ENCODE assay signal across 17 cellular contexts in genomic region chr1:168726719-168727118, GRCh38. TPM values are rescaled to one million over a fixed set of nuclear protein-coding genes. Genes with fewer than 3 reads are reported as not detected.
A peak's percentile ranks its signal among the peaks of the same experiment; 100 is the strongest.
DNase-seq lines count a peak whose midpoint lies in the region; TF ChIP-seq lines count a peak whose summit lies in the region.
"Had no signal": no experiment of that assay in that cellular context is flagged by ENCODE, and none has a peak within 500 bp of the region (broad histone marks: within the 10 kb centered on the region; RNA-seq: fewer than 3 reads in every experiment).

No MANE protein-coding gene starts in this region.

- H3K27me3 ChIP-seq in breast epithelium, result no peaks in the 10 kb centered on the region
- H3K27me3 ChIP-seq in esophagus squamous epithelium, result no peaks in the 10 kb centered on the region
- H3K27me3 ChIP-seq in tibial artery, result no peaks in the 10 kb centered on the region
- no peaks in the 10 kb centered on the region for H3K27me3 ChIP-seq in CD4-positive, alpha-beta memory T cell (ENCODE audit: insufficient read depth, low read length)
- H3K27me3 ChIP-seq in MM.1S (replicated peaks; ENCODE audit: insufficient read depth, low read length), result peaks cover 77% of the 10 kb centered on the region

- no peaks in the 10 kb centered on the region for H3K36me3 Mint-ChIP-seq in MCF 10A (ENCODE audit: insufficient read depth, unreplicated experiment)
- H3K36me3 Mint-ChIP-seq in CD4-positive, alpha-beta memory T cell, result no peaks in the 10 kb centered on the region

- no peak overlapping the region for H3K9ac ChIP-seq in MM.1S (ENCODE audit: low read length)

- no peaks in the 10 kb centered on the region for H3K9me3 Mint-ChIP-seq in MCF 10A (ENCODE audit: unreplicated experiment)
- no peaks in the 10 kb centered on the region for H3K9me3 Mint-ChIP-seq in CD4-positive, alpha-beta memory T cell

- H3F3A ChIP-seq in MM.1S (ENCODE audit: insufficient read depth, low read length), result no peaks in the 10 kb centered on the region

- no peaks in the 10 kb centered on the region for H3K79me2 ChIP-seq in MM.1S (ENCODE audit: low read length)

- CTCF ChIA-PET in MCF 10A (lab: Yijun Ruan, JAX), result interaction anchor here (1.8 kb wide), 1 partner anchor 9 kb away, joined by 6 read pairs; no protein-coding TSS in a partner anchor
- CTCF ChIA-PET in CD4-positive, alpha-beta memory T cell (lab: Charles Lee; ENCODE audit: partially characterized antibody), result no interaction called here

- TF ChIP-seq CTCF in breast epithelium (IDR thresholded peaks at IDR 0.05), result no peak
- TF ChIP-seq CTCF in MCF 10A (IDR thresholded peaks at IDR 0.05; ENCODE audit: unreplicated experiment), result no peak
- TF ChIP-seq CTCF in esophagus squamous epithelium (IDR thresholded peaks at IDR 0.05), result no peak
- TF ChIP-seq CTCF in tibial artery (IDR thresholded peaks at IDR 0.05), result no peak
- no peak for TF ChIP-seq CTCF in MM.1S (IDR thresholded peaks at IDR 0.05; ENCODE audit: low read length)

- H2AFZ ChIP-seq in MM.1S (ENCODE audit: low read length), result no peak overlapping the region

- H3K4me1 Mint-ChIP-seq in MCF 10A (ENCODE audit: insufficient read depth, unreplicated experiment), result peaks cover 16% of the 10 kb centered on the region
- H3K4me1 Mint-ChIP-seq in CD4-positive, alpha-beta memory T cell, result peaks cover 0 to 2% (median 0%) of the 10 kb centered on the region in 4 donors

- H3K4me1 ChIP-seq in breast epithelium (no peaks in the 10 kb centered on the region), esophagus squamous epithelium (peaks cover 0 to 9% (median 0%) of the 10 kb centered on the region in 3 donors), tibial artery (peaks cover 0 to 9% (median 0%) of the 10 kb centered on the region in 4 donors), MM.1S (ENCODE audit: low read length) (no peaks in the 10 kb centered on the region)
- no peaks in the 10 kb centered on the region for H3K4me1 ChIP-seq in CD4-positive, alpha-beta memory T cell (ENCODE audit: insufficient read depth, low read length)

- H3K4me3 ChIP-seq in breast epithelium, result peak overlapping the region in 1 of 3 donors; percentile 34
- peak overlapping the region in 1 of 4 donors; percentile 9 for H3K4me3 ChIP-seq in esophagus squamous epithelium
- H3K4me3 ChIP-seq in tibial artery, result peak overlapping the region in 1 of 2 donors; percentile 7
- no peak overlapping the region for H3K4me3 ChIP-seq in CD4-positive, alpha-beta memory T cell (ENCODE audit: low read length in 2 of 2)
- H3K4me3 ChIP-seq in MM.1S (ENCODE audit: low read length), result no peak overlapping the region

- peak overlapping the region; percentile 2 to 70 for H3K27ac ChIP-seq in breast epithelium
- peak overlapping the region in 3 of 4 donors; percentile 39 to 70 (median 54) for H3K27ac ChIP-seq in esophagus squamous epithelium
- H3K27ac ChIP-seq in tibial artery, result peak overlapping the region; percentile 24 to 52
- no peak overlapping the region for H3K27ac ChIP-seq in CD4-positive, alpha-beta memory T cell (ENCODE audit: low read depth, low read length)
- H3K27ac ChIP-seq in MM.1S (ENCODE audit: low read length), result no peak overlapping the region

- H3K9me3 ChIP-seq in breast epithelium (no peaks in the 10 kb centered on the region), esophagus squamous epithelium (no peaks in the 10 kb centered on the region), tibial artery (no peaks in the 10 kb centered on the region), MM.1S (replicated peaks; ENCODE audit: insufficient read depth, low read length) (no peaks in the 10 kb centered on the region; the same call in 1 of the 2 replicates)
- no peaks in the 10 kb centered on the region for H3K9me3 ChIP-seq in CD4-positive, alpha-beta memory T cell (ENCODE audit: control insufficient read depth in 1 of 2, low read length in 2 of 2)

- H3K9me2 ChIP-seq in MM.1S (replicated peaks; ENCODE audit: insufficient read depth, low read length), result no peaks in the 10 kb centered on the region

- H3K27ac Mint-ChIP-seq in MCF 10A (ENCODE audit: low read depth, unreplicated experiment), result no peak overlapping the region
- H3K27ac Mint-ChIP-seq in CD4-positive, alpha-beta memory T cell, result no peak overlapping the region

- BruUV-seq in MCF 10A (replicated peaks; lab: Mats Ljungman, UMichigan), result no TSS peak

- DNase-seq in breast epithelium (ENCODE audit: low spot score in 2 of 2) (no peak), MCF 10A (ENCODE audit: unreplicated experiment) (no peak), esophagus squamous epithelium (lab: John Stamatoyannopoulos, UW) (no peak), posterior vena cava (ENCODE audit: low spot score) (peak; percentile 74), tibial artery (no peak), NCI-H2227 treated with DMSO at 0.1 percent for 48 hours (lab: John Stamatoyannopoulos, UW) (no peak), MM.1S (no peak)
- DNase-seq in CD4-positive, alpha-beta memory T cell, result no peak
- DNase-seq: 8988T, C1 segment of cervical spinal cord, DMS153, H7, NCI-H1417, NCI-H1930, NCI-H2171, NCI-H510A treated with DMSO at 0.1 percent for 48 hours had no signal

- H3K4me3 Mint-ChIP-seq in MCF 10A (ENCODE audit: unreplicated experiment), result no peak overlapping the region
- H3K4me3 Mint-ChIP-seq in CD4-positive, alpha-beta memory T cell, result no peak overlapping the region

- H3K36me3 ChIP-seq in breast epithelium, result no peaks in the 10 kb centered on the region
- no peaks in the 10 kb centered on the region for H3K36me3 ChIP-seq in esophagus squamous epithelium
- no peaks in the 10 kb centered on the region for H3K36me3 ChIP-seq in tibial artery
- H3K36me3 ChIP-seq in CD4-positive, alpha-beta memory T cell (ENCODE audit: insufficient read depth, low read length), result no peaks in the 10 kb centered on the region
- no peaks in the 10 kb centered on the region for H3K36me3 ChIP-seq in MM.1S (replicated peaks; ENCODE audit: insufficient read depth, low read length)

- no peaks in the 10 kb centered on the region for H3K27me3 Mint-ChIP-seq in MCF 10A (ENCODE audit: insufficient read depth, unreplicated experiment)
- peaks cover 2% of the 10 kb centered on the region in 2 donors for H3K27me3 Mint-ChIP-seq in CD4-positive, alpha-beta memory T cell

- TF ChIP-seq POLR2A in breast epithelium (IDR thresholded peaks at IDR 0.05), result no peak
- TF ChIP-seq POLR2A in esophagus squamous epithelium (IDR thresholded peaks at IDR 0.05), result no peak

- POLR2A ChIA-PET in MCF 10A (lab: Yijun Ruan, JAX), result no interaction called here
- POLR2A ChIA-PET in CD4-positive, alpha-beta memory T cell (lab: Charles Lee; ENCODE audit: partially characterized antibody), result no interaction called here

- intact Hi-C loops in breast epithelium (cut with DNase I; ENCODE audit: low total_unique reads), result loop anchor here (10.0 kb wide), 1 partner anchor 712 kb away; no protein-coding TSS in a partner anchor
- intact Hi-C loops in MCF 10A (cut with micrococcal nuclease), result no loop called here
- intact Hi-C loops in esophagus squamous epithelium (cut with DNase I), result no loop called here
- intact Hi-C loops in posterior vena cava (cut with DNase I), result no loop called here
- intact Hi-C loops in tibial artery (cut with DNase I; ENCODE audit: low total_unique reads), result no loop called here
- intact Hi-C loops in CD4-positive, alpha-beta memory T cell (cut with micrococcal nuclease), result no loop called here

- H4K20me1 ChIP-seq in MM.1S (ENCODE audit: insufficient read depth, low read length), result 0 out of 2 replicates have a peak, but pooled peaks cover 5% of the 10 kb centered on the region

- 80% methylated on average over 1 of the region's 2 CpGs; no CpG with 5 or more reads in 1 of the 2 donors for WGBS in esophagus squamous epithelium, 2 donors

- H3K4me2 ChIP-seq in MM.1S (ENCODE audit: low read depth, low read length), result no peak overlapping the region

RNA-seq across cellular contexts. Expression of gene DPT, which starts 2.3 kb away (rescaled TPM):
- total RNA-seq in breast epithelium (100 to 1,000 TPM in 1 of 3 donors, 10 to 100 TPM in 2; 26.9 to 740 (median 62.6) TPM), MCF 10A (2022) (1.1 and 1.9 TPM in 2 replicates), esophagus squamous epithelium (10 to 100 TPM in 1 of 4 donors, 1 to 10 TPM in 2, under 1 TPM in 1; 0.34 to 65.8 (median 3.4) TPM), posterior vena cava (100 to 1,000 TPM; 121 to 140 TPM)
- total RNA-seq in CD4-positive, alpha-beta memory T cell, result not detected
- not detected for polyA plus RNA-seq in CD4-positive, alpha-beta memory T cell
- total RNA-seq: H7, HepG2 had no signal

Comparison
In these comparisons a context has a peak if more than half of its experiments do, and no peak if none do; other contexts are left out.
1. H3K27ac ChIP-seq: peak in breast epithelium (2 of 2), esophagus squamous epithelium (3 of 4) and tibial artery (2 of 2); none in CD4-positive, alpha-beta memory T cell (single experiment) and MM.1S (single experiment).